20 cellular contexts compared by ENCODE assay signal in genomic region chr5:96927008-96927407, GRCh38.
"Had no signal": no experiment of that assay in that cellular context is flagged by ENCODE, and none has a peak within 500 bp of the region (broad histone marks: within the 10 kb centered on the region; RNA-seq: fewer than 3 reads in every experiment).

No MANE protein-coding gene starts in this region.

- H3K27ac ChIP-seq: coronary artery, esophagus muscularis mucosa, gastroesophageal sphincter, heart right ventricle, neural progenitor cell, upper lobe of right lung had no signal

- H3K27me3 Mint-ChIP-seq: activated naive CD8-positive, alpha-beta T cell treated with anti-CD3 and anti-CD28 coated beads, Interleukin-2, amount 50 U/mL, for 24 hours; activated T-helper 17 cell treated with anti-CD3 and anti-CD28 coated beads, Interleukin-2, amount 50 U/mL, for 72 hours; stimulated activated naive CD8-positive, alpha-beta T cell treated with anti-CD3 and anti-CD28 coated beads, Interleukin-15, amount 100 ng/mL, for 72 hours had no signal

- FAIRE-seq: islet of Langerhans had no signal

- DNase-seq: activated CD4-positive, alpha-beta T cell treated with anti-CD3 and anti-CD28 coated beads for 1 hour; activated CD4-positive, alpha-beta T cell treated with anti-CD3 and anti-CD28 coated beads, Interleukin-2, amount 50 U/mL, for 4 hours; activated naive CD4-positive, alpha-beta T cell treated with anti-CD3 and anti-CD28 coated beads for 36 hours; activated naive CD8-positive, alpha-beta T cell treated with anti-CD3 and anti-CD28 coated beads, Interleukin-2, amount 50 U/mL, for 24 hours; activated T-cell treated with anti-CD3 and anti-CD28 coated beads for 4 hours; caudate nucleus; heart right ventricle; mammary epithelial cell; spleen; stimulated activated naive CD8-positive, alpha-beta T cell treated with anti-CD3 and anti-CD28 coated beads, Interleukin-15, amount 100 ng/mL, for 72 hours; T-helper 1 cell; T1000; upper lobe of right lung had no signal

- H3K27ac Mint-ChIP-seq: activated naive CD4-positive, alpha-beta T cell treated with anti-CD3 and anti-CD28 coated beads for 36 hours; activated naive CD8-positive, alpha-beta T cell treated with anti-CD3 and anti-CD28 coated beads, Interleukin-2, amount 50 U/mL, for 24 hours; activated T-helper 17 cell treated with anti-CD3 and anti-CD28 coated beads, Interleukin-2, amount 50 U/mL, for 72 hours; neural progenitor cell had no signal

- H3K9me3 Mint-ChIP-seq: activated naive CD4-positive, alpha-beta T cell treated with anti-CD3 and anti-CD28 coated beads for 36 hours; activated naive CD8-positive, alpha-beta T cell treated with anti-CD3 and anti-CD28 coated beads, Interleukin-2, amount 50 U/mL, for 24 hours; activated T-helper 17 cell treated with anti-CD3 and anti-CD28 coated beads, Interleukin-2, amount 50 U/mL, for 72 hours; stimulated activated naive CD8-positive, alpha-beta T cell treated with anti-CD3 and anti-CD28 coated beads, Interleukin-15, amount 100 ng/mL, for 72 hours had no signal

- H3K36me3 ChIP-seq: esophagus muscularis mucosa, gastroesophageal sphincter, heart right ventricle, neural progenitor cell, upper lobe of right lung had no signal

- H3K27me3 ChIP-seq: esophagus muscularis mucosa, gastroesophageal sphincter, heart right ventricle, neural progenitor cell, spleen, upper lobe of right lung had no signal

- H3K9me3 ChIP-seq: esophagus muscularis mucosa, gastroesophageal sphincter, heart right ventricle, spleen, upper lobe of right lung had no signal

- H3K4me3 ChIP-seq: coronary artery, esophagus muscularis mucosa, gastroesophageal sphincter, heart right ventricle, neural progenitor cell, spleen, upper lobe of right lung had no signal

- H3K9ac ChIP-seq: neural progenitor cell had no signal

- ATAC-seq: activated naive CD8-positive, alpha-beta T cell treated with anti-CD3 and anti-CD28 coated beads, Interleukin-2, amount 50 U/mL, for 24 hours; activated T-helper 17 cell treated with anti-CD3 and anti-CD28 coated beads, Interleukin-2, amount 50 U/mL, for 72 hours; gastroesophageal sphincter; heart right ventricle; sciatic nerve; stimulated activated naive CD8-positive, alpha-beta T cell treated with anti-CD3 and anti-CD28 coated beads, Interleukin-15, amount 100 ng/mL, for 72 hours; upper lobe of right lung had no signal

- H3K36me3 Mint-ChIP-seq: neural progenitor cell had no signal

- H3K4me3 Mint-ChIP-seq: activated naive CD4-positive, alpha-beta T cell treated with anti-CD3 and anti-CD28 coated beads for 36 hours; activated naive CD8-positive, alpha-beta T cell treated with anti-CD3 and anti-CD28 coated beads, Interleukin-2, amount 50 U/mL, for 24 hours; activated T-helper 17 cell treated with anti-CD3 and anti-CD28 coated beads, Interleukin-2, amount 50 U/mL, for 72 hours; neural progenitor cell; stimulated activated naive CD8-positive, alpha-beta T cell treated with anti-CD3 and anti-CD28 coated beads, Interleukin-15, amount 100 ng/mL, for 72 hours had no signal
